In genomic region chr22:38570841-38571364, GRCh38 we compare ENCODE assay signal across 8 cellular contexts. TPM values are rescaled to one million over a fixed set of nuclear protein-coding genes. Genes with fewer than 3 reads are reported as not detected.
DNase-seq lines count a peak whose midpoint lies in the region; ATAC-seq, FAIRE-seq and TF ChIP-seq lines count a peak whose summit lies in the region.

No MANE protein-coding gene starts in this region.

- TF ChIP-seq CTCF in HFF-Myc (IDR thresholded peaks at IDR 0.05; ENCODE audit: low read depth, low read length, missing control alignments) (no peak), astrocyte (IDR thresholded peaks at IDR 0.05; ENCODE audit: insufficient read depth, low read depth, low read length) (no peak)

- H4K20me1 ChIP-seq in astrocyte (ENCODE audit: insufficient read depth, low read length): no peaks in the 10 kb centered on the region

- H3K4me3 ChIP-seq in CD4-positive, CD25-positive, alpha-beta regulatory T cell (ENCODE audit: low read depth, low read length): peak overlapping the region; percentile 78
- peak overlapping the region; percentile 58 for H3K4me3 ChIP-seq in HFF-Myc (replicated peaks; ENCODE audit: low read depth, low read length)
- H3K4me3 ChIP-seq in astrocyte (ENCODE audit: insufficient read depth, low read depth, low read length): peak overlapping the region; percentile 71
- peak overlapping the region; percentile 78 for H3K4me3 ChIP-seq in rectal smooth muscle tissue (ENCODE audit: low read length)

- no peaks in the 10 kb centered on the region for H3K36me3 Mint-ChIP-seq in CD4-positive, CD25-positive, alpha-beta regulatory T cell
- no peaks in the 10 kb centered on the region for H3K36me3 Mint-ChIP-seq in astrocyte (ENCODE audit: low read depth, unreplicated experiment)

- H3K27me3 ChIP-seq in CD4-positive, CD25-positive, alpha-beta regulatory T cell (ENCODE audit: control insufficient read depth, insufficient read depth, low read length): no peaks in the 10 kb centered on the region
- no peaks in the 10 kb centered on the region for H3K27me3 ChIP-seq in astrocyte (ENCODE audit: insufficient read depth, low read length)
- no peaks in the 10 kb centered on the region for H3K27me3 ChIP-seq in rectal smooth muscle tissue (ENCODE audit: control insufficient read depth, insufficient read depth, low read length)

- peak; percentile 16 to 62 (median 29) for DNase-seq in CD4-positive, CD25-positive, alpha-beta regulatory T cell
- DNase-seq in HFF-Myc (ENCODE audit: extremely low read depth, low read depth) (no peak), astrocyte (ENCODE audit: low read depth) (no peak), hypothalamus (lab: John Stamatoyannopoulos, UW) (peak in 35 of 51 donors; percentile 5 to 84 (median 29)), GM19240 (ENCODE audit: insufficient read length, low spot score) (no peak)

- no peaks in the 10 kb centered on the region for H3K36me3 ChIP-seq in CD4-positive, CD25-positive, alpha-beta regulatory T cell (ENCODE audit: control insufficient read depth, insufficient read depth, low read length)
- H3K36me3 ChIP-seq in astrocyte (ENCODE audit: insufficient read depth, low read length): no peaks in the 10 kb centered on the region
- no peaks in the 10 kb centered on the region for H3K36me3 ChIP-seq in rectal smooth muscle tissue (ENCODE audit: control insufficient read depth, insufficient read depth, low read length)

- H3K9me3 Mint-ChIP-seq in CD4-positive, CD25-positive, alpha-beta regulatory T cell: no peaks in the 10 kb centered on the region
- H3K9me3 Mint-ChIP-seq in astrocyte (ENCODE audit: unreplicated experiment): no peaks in the 10 kb centered on the region

- ATAC-seq in CD4-positive, CD25-positive, alpha-beta regulatory T cell (ENCODE audit: low read depth in 2 of 2): no peak
- peak; percentile 57 for ATAC-seq in SK-N-SH treated with all-trans-retinoic acid at 6 μM for 48 hours
- no peak for ATAC-seq in GM19452 (IDR thresholded peaks at IDR 0.05; ENCODE audit: unreplicated experiment)

- H3K9ac ChIP-seq in astrocyte (ENCODE audit: low read length): peak overlapping the region; percentile 83
- H3K9ac ChIP-seq in rectal smooth muscle tissue (ENCODE audit: low read length): peak overlapping the region; percentile 70

- peaks cover 0 to 20% (median 13%) of the 10 kb centered on the region in 4 donors for H3K4me1 Mint-ChIP-seq in CD4-positive, CD25-positive, alpha-beta regulatory T cell
- H3K4me1 Mint-ChIP-seq in astrocyte (ENCODE audit: low read depth, unreplicated experiment): peaks cover 2% of the 10 kb centered on the region

- H3K27me3 Mint-ChIP-seq in CD4-positive, CD25-positive, alpha-beta regulatory T cell: no peaks in the 10 kb centered on the region
- no peaks in the 10 kb centered on the region for H3K27me3 Mint-ChIP-seq in astrocyte (ENCODE audit: low read depth, unreplicated experiment)

- FAIRE-seq in astrocyte (lab: Jason Lieb, UNC): no peak

- peaks cover 16% of the 10 kb centered on the region for H3K4me1 ChIP-seq in CD4-positive, CD25-positive, alpha-beta regulatory T cell (ENCODE audit: control insufficient read depth, insufficient read depth, low read length, poor library complexity, severe bottlenecking)
- peaks cover 10% of the 10 kb centered on the region for H3K4me1 ChIP-seq in astrocyte (ENCODE audit: insufficient read depth, low read length)
- H3K4me1 ChIP-seq in rectal smooth muscle tissue (ENCODE audit: control insufficient read depth, insufficient read depth, low read length): peaks cover 10% of the 10 kb centered on the region

- peak overlapping the region; percentile 43 to 94 (median 93) for H3K27ac Mint-ChIP-seq in CD4-positive, CD25-positive, alpha-beta regulatory T cell
- H3K27ac Mint-ChIP-seq in astrocyte (ENCODE audit: unreplicated experiment): no peak overlapping the region

- peak overlapping the region; percentile 94 for H3K4me2 ChIP-seq in astrocyte (ENCODE audit: low read length)

- H3K9me3 ChIP-seq in CD4-positive, CD25-positive, alpha-beta regulatory T cell (ENCODE audit: control insufficient read depth in 2 of 2, low read length in 2 of 2): no peaks in the 10 kb centered on the region
- H3K9me3 ChIP-seq in astrocyte (ENCODE audit: insufficient read depth, low read depth, low read length): no peaks in the 10 kb centered on the region

- peak overlapping the region; percentile 82 to 92 (median 91) for H3K4me3 Mint-ChIP-seq in CD4-positive, CD25-positive, alpha-beta regulatory T cell
- peak overlapping the region; percentile 84 for H3K4me3 Mint-ChIP-seq in astrocyte (ENCODE audit: unreplicated experiment)

- H3K27ac ChIP-seq in CD4-positive, CD25-positive, alpha-beta regulatory T cell (ENCODE audit: insufficient read depth, low read length, poor library complexity, severe bottlenecking): peak overlapping the region; percentile 74
- H3K27ac ChIP-seq in astrocyte (ENCODE audit: low read depth, low read length) (peak overlapping the region; percentile 29), rectal smooth muscle tissue (ENCODE audit: low read depth, low read length) (peak overlapping the region; percentile 73)

- peak overlapping the region; percentile 98 for H2AFZ ChIP-seq in astrocyte (ENCODE audit: low read depth, low read length)

- no peaks in the 10 kb centered on the region for H3K79me2 ChIP-seq in astrocyte (ENCODE audit: insufficient read depth, low read length)

TF ChIP-seq in SK-N-SH treated with all-trans-retinoic acid at 6 μM for 48 hours, 23 proteins besides CTCF, POLR2A, EP300 and RAD21:
- TF ChIP-seq TSHZ2 (CRISPR knock-in tag; IDR thresholded peaks at IDR 0.05): no peak
- no peak for TF ChIP-seq CSRNP3 (CRISPR knock-in tag; IDR thresholded peaks at IDR 0.05)
- no peak for TF ChIP-seq RARB (CRISPR knock-in tag; IDR thresholded peaks at IDR 0.05)
- TF ChIP-seq PPARA (CRISPR knock-in tag; IDR thresholded peaks at IDR 0.05; ENCODE audit: borderline replicate concordance): no peak
- no peak for TF ChIP-seq CREB5 (CRISPR knock-in tag; IDR thresholded peaks at IDR 0.05; ENCODE audit: low read depth)
- TF ChIP-seq ARNTL (CRISPR knock-in tag; IDR thresholded peaks at IDR 0.05; ENCODE audit: borderline replicate concordance, low read depth): no peak
TF ChIP-seq in SK-N-SH treated with all-trans-retinoic acid at 6 μM for 48 hours: peak in this region for 0.

RNA-seq across cellular contexts. Expression of gene DMC1, which starts 0.9 kb away (rescaled TPM):
- not detected for total RNA-seq in CD4-positive, CD25-positive, alpha-beta regulatory T cell
- under 1 TPM in 3 of 4 donors, not detected in 1; 0.34 to 0.83 (median 0.47) TPM for polyA plus RNA-seq in CD4-positive, CD25-positive, alpha-beta regulatory T cell
- 0.11 TPM in 1 of 2 replicates, not detected in the other for total RNA-seq in astrocyte

Comparison
In these comparisons a context has a peak if more than half of its experiments do, and no peak if none do; other contexts are left out.
1. DNase-seq: peak in CD4-positive, CD25-positive, alpha-beta regulatory T cell (3 of 3) and hypothalamus (35 of 51); none in HFF-Myc (single experiment), astrocyte (single experiment) and GM19240 (single experiment).
2. Peak in every context shown above with its lines, with median percentiles within 50 percentile points of each other: H3K27ac ChIP-seq and H3K4me3 ChIP-seq.